ENCODE assay signal across 16 cellular contexts in the genomic region with DNA sequence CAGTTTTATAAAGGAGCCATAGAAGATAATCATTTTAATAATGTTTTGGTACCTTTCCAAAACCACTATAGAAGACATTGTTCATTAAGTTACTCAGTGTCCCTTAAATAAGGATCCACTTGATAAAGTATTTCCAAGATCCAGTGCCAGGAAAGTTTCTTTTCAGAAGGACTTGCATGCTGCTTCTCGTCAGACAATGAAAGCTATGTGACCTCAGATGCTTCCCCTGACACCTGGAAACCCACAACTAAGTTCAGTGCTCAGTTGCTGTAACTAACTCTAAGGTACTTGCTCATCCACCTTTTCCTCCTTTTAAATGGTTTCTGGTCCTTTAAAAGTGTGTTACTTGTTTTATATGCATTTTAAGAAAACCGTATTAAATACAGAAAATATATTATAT. TPM values are rescaled to one million over a fixed set of nuclear protein-coding genes. Genes with fewer than 3 reads are reported as not detected.
DNase-seq lines count a peak whose midpoint lies in the region; ATAC-seq, FAIRE-seq and TF ChIP-seq lines count a peak whose summit lies in the region.
"Had no signal": no experiment of that assay in that cellular context is flagged by ENCODE, and none has a peak within 500 bp of the region (broad histone marks: within the 10 kb centered on the region; RNA-seq: fewer than 3 reads in every experiment).

No MANE protein-coding gene starts in this region.

- peaks cover 40% of the 10 kb centered on the region for H3K36me3 ChIP-seq in IMR-90 (ENCODE audit: control insufficient read depth, insufficient read depth, low read length)
- peaks cover 17% of the 10 kb centered on the region for H3K36me3 ChIP-seq in bronchial epithelial cell (ENCODE audit: control insufficient read depth, insufficient read depth, low read length)
- H3K36me3 ChIP-seq in cardiac muscle cell: peaks cover 34% of the 10 kb centered on the region
- H3K36me3 ChIP-seq in tibial nerve: peaks cover 0 to 54% (median 0%) of the 10 kb centered on the region in 3 donors
- H3K36me3 ChIP-seq in pancreas: peaks cover 0 to 48% (median 14%) of the 10 kb centered on the region in 3 donors
- H3K36me3 ChIP-seq: ovary had no signal

- DNase-seq in IMR-90 (peak; percentile 56), bronchial epithelial cell (ENCODE audit: low read depth) (peak; percentile 58), cardiac muscle cell (ENCODE audit: low read depth in 1 of 2, low spot score in 1 of 2) (peak in 1 of 2 donors; percentile 52), pulmonary artery endothelial cell (ENCODE audit: low read depth, low spot score) (peak; percentile 40), tibial nerve (ENCODE audit: low spot score in 2 of 2) (no peak), left lobe of liver (ENCODE audit: low spot score) (no peak), NCI-H1417 treated with DMSO at 0.1 percent for 48 hours (lab: John Stamatoyannopoulos, UW) (no peak), pancreas (no peak)
- DNase-seq: effector memory CD4-positive, alpha-beta T cell; kidney; NCI-H1105; ovary; SIG-M5; stimulated activated naive CD8-positive, alpha-beta T cell treated with anti-CD3 and anti-CD28 coated beads, Interleukin-15, amount 100 ng/mL, for 72 hours had no signal

- no peak overlapping the region for H2AK5ac ChIP-seq in IMR-90 (ENCODE audit: low read depth, low read length)

- H3K4me2 ChIP-seq in IMR-90 (ENCODE audit: low read depth, low read length): peak overlapping the region; percentile 56

- H3K56ac ChIP-seq in IMR-90 (ENCODE audit: extremely low read depth, insufficient read depth, low read length): no peak overlapping the region

- H3K27ac ChIP-seq in IMR-90 (ENCODE audit: insufficient read depth, low read length) (peak overlapping the region; percentile 49; the same call in 1 of the 2 replicates), cardiac muscle cell (peak overlapping the region; percentile 54), tibial nerve (peak overlapping the region in 2 of 4 donors; percentile 34 to 81), pancreas (no peak overlapping the region)
- H3K27ac ChIP-seq: ovary had no signal

- H3K4ac ChIP-seq in IMR-90 (ENCODE audit: low read depth, low read length): peak overlapping the region; percentile 40; the same call in 1 of the 2 replicates

- POLR2A ChIA-PET in IMR-90 (lab: Charles Lee; ENCODE audit: unreplicated experiment): interaction anchor here (0.6 to 1.2 kb wide), 3 partner anchors 10 to 130 kb away, joined by 3 to 4 read pairs (median 3); no protein-coding TSS in a partner anchor

- no peak overlapping the region for H4K8ac ChIP-seq in IMR-90 (ENCODE audit: low read depth in 2 of 2, low read length in 2 of 2)

- ATAC-seq in IMR-90 (ENCODE audit: low read depth) (no peak), left lobe of liver (no peak), pancreas (no peak)
- ATAC-seq: activated CD4-positive, CD25-positive, alpha-beta regulatory T cell treated with anti-CD3 and anti-CD28 coated beads, Interleukin-2, amount 50 U/mL, for 24 hours; stimulated activated naive CD8-positive, alpha-beta T cell treated with anti-CD3 and anti-CD28 coated beads, Interleukin-15, amount 100 ng/mL, for 72 hours had no signal

- H2BK5ac ChIP-seq in IMR-90 (ENCODE audit: low read depth, low read length, poor library complexity, severe bottlenecking): peak overlapping the region; percentile 35

- no TSS peak for BruUV-seq in IMR-90 (replicated peaks; lab: Mats Ljungman, UMichigan)

- no peak for TF ChIP-seq CTCF in IMR-90 (conservative IDR thresholded peaks at IDR 0.05; ENCODE audit: low read depth, low read length)
- TF ChIP-seq CTCF in bronchial epithelial cell (IDR thresholded peaks at IDR 0.05; ENCODE audit: insufficient read depth, low read length, severe bottlenecking): no peak
- no peak for TF ChIP-seq CTCF in cardiac muscle cell (IDR thresholded peaks at IDR 0.05; ENCODE audit: low read depth, low read length)
- TF ChIP-seq CTCF in tibial nerve (IDR thresholded peaks at IDR 0.05): no peak
- no peak for TF ChIP-seq CTCF in pancreas (IDR thresholded peaks at IDR 0.05)

- H3K4me1 ChIP-seq in IMR-90 (ENCODE audit: control insufficient read depth, insufficient read depth, low read length) (peaks cover 14% of the 10 kb centered on the region), cardiac muscle cell (ENCODE audit: low read depth) (peaks cover 55% of the 10 kb centered on the region), tibial nerve (peaks cover 2 to 98% (median 27%) of the 10 kb centered on the region in 4 donors), pancreas (peaks cover 24 to 55% (median 51%) of the 10 kb centered on the region in 3 donors)

- no peaks in the 10 kb centered on the region for H3K9me3 ChIP-seq in IMR-90 (ENCODE audit: control insufficient read depth, insufficient read depth, low read length)
- no peaks in the 10 kb centered on the region for H3K9me3 ChIP-seq in cardiac muscle cell (ENCODE audit: low read depth)
- H3K9me3 ChIP-seq in tibial nerve: no peaks in the 10 kb centered on the region
- H3K9me3 ChIP-seq in pancreas: no peaks in the 10 kb centered on the region
- H3K9me3 ChIP-seq: ovary had no signal

- FAIRE-seq in bronchial epithelial cell (lab: Jason Lieb, UNC) (no peak), pancreas (lab: Jason Lieb, UNC) (no peak)
- FAIRE-seq: D721Med, kidney had no signal

- CTCF ChIA-PET in IMR-90 (lab: Yijun Ruan, JAX): interaction anchor here (1.1 to 1.3 kb wide), 2 partner anchors 12 to 127 kb away, joined by 3 read pairs; a partner anchor contains a TSS

- no peak overlapping the region for H2BK120ac ChIP-seq in IMR-90 (ENCODE audit: low read depth, low read length)

- in situ Hi-C loops in IMR-90 (cut with MboI; ENCODE audit: low sequenced_read_pairs): loop anchor here (5.0 to 25.0 kb wide), 3 partner anchors 290 to 590 kb away; a partner anchor contains a TSS

- H3K27me3 ChIP-seq in IMR-90 (ENCODE audit: control insufficient read depth, insufficient read depth, low read length) (no peaks in the 10 kb centered on the region), bronchial epithelial cell (ENCODE audit: control insufficient read depth, insufficient read depth, low read length) (no peaks in the 10 kb centered on the region), cardiac muscle cell (no peaks in the 10 kb centered on the region), tibial nerve (no peaks in the 10 kb centered on the region), pancreas (no peaks in the 10 kb centered on the region)
- H3K27me3 ChIP-seq: ovary had no signal

- H3K14ac ChIP-seq in IMR-90 (replicated peaks; ENCODE audit: low read depth, low read length): no peak overlapping the region

- H3K4me3 ChIP-seq in IMR-90 (ENCODE audit: insufficient read depth, low read depth, low read length): no peak overlapping the region
- H3K4me3 ChIP-seq in bronchial epithelial cell (ENCODE audit: low read depth, low read length): no peak overlapping the region
- H3K4me3 ChIP-seq in cardiac muscle cell: no peak overlapping the region
- no peak overlapping the region for H3K4me3 ChIP-seq in tibial nerve
- H3K4me3 ChIP-seq in pancreas: no peak overlapping the region
- H3K4me3 ChIP-seq: ovary had no signal

- H2AFZ ChIP-seq in IMR-90 (replicated peaks; ENCODE audit: low read length, poor library complexity): no peak overlapping the region

- 0 out of 2 replicates have a peak overlapping the region, but pooled peaks have one; percentile 54 for H4K5ac ChIP-seq in IMR-90 (ENCODE audit: low read depth, low read length)

- no peak for TF ChIP-seq RAD21 in IMR-90 (IDR thresholded peaks at IDR 0.05; ENCODE audit: low read length)

- 57% methylated on average over 1 of the region's 2 CpGs; no CpG with 5 or more reads in 1 of the 2 experiments for WGBS in IMR-90 (ENCODE audit: extremely low coverage in 2 of 2, insufficient read length in 1 of 2), 2 experiments
- 21 to 34% methylated on average over 2 of the region's 2 CpGs for WGBS in tibial nerve, 2 donors
- WGBS in pancreas, 2 donors: 22 to 27% methylated on average over 2 of the region's 2 CpGs

- no peak overlapping the region for H3K9ac ChIP-seq in IMR-90 (ENCODE audit: low read depth, low read length)

- H4K91ac ChIP-seq in IMR-90 (ENCODE audit: insufficient read depth, low read depth, low read length): no peak overlapping the region

- H4K20me1 ChIP-seq in IMR-90 (ENCODE audit: insufficient read depth, low read length): peaks cover 64% of the 10 kb centered on the region; the same call in 1 of the 2 replicates

- intact Hi-C loops in IMR-90 (cut with micrococcal nuclease): no loop called here
- intact Hi-C loops in pancreas (cut with DNase I): no loop called here

- dilution Hi-C loops in IMR-90 (cut with HindIII; ENCODE audit: low sequenced_read_pairs, unreplicated experiment): no loop called here

- H2BK20ac ChIP-seq in IMR-90 (ENCODE audit: low read depth, low read length): no peak overlapping the region

- no peak overlapping the region for H2BK15ac ChIP-seq in IMR-90 (ENCODE audit: low read depth, low read length)

- no peak for TF ChIP-seq EP300 in tibial nerve (IDR thresholded peaks at IDR 0.05)

- H2AK9ac ChIP-seq in IMR-90 (replicated peaks; ENCODE audit: low read depth, low read length, poor library complexity): no peak overlapping the region

- no peak overlapping the region for H3K18ac ChIP-seq in IMR-90 (ENCODE audit: low read depth, low read length)

- H3K23ac ChIP-seq in IMR-90 (ENCODE audit: low read depth, low read length): 0 out of 2 replicates have a peak overlapping the region, but pooled peaks have one; percentile 77

- H3K79me1 ChIP-seq in IMR-90 (ENCODE audit: low read depth in 1 of 2, low read length in 2 of 2): peaks cover 31 to 54% of the 10 kb centered on the region in 2 experiments; a peak in 3 of 4 replicates

- peaks cover 5% of the 10 kb centered on the region for H3K9me1 ChIP-seq in IMR-90 (ENCODE audit: insufficient read depth, low read length)

- no peak for TF ChIP-seq POLR2A in IMR-90 (IDR thresholded peaks at IDR 0.05; ENCODE audit: low read depth, low read length)
- no peak for TF ChIP-seq POLR2A in tibial nerve (IDR thresholded peaks at IDR 0.05)

TF ChIP-seq in IMR-90, 13 proteins besides CTCF, POLR2A, EP300 and RAD21 (continues in another document):
- TF ChIP-seq RCOR1 (IDR thresholded peaks at IDR 0.05; ENCODE audit: insufficient replicate concordance, low read length) (no peak), RFX5 (IDR thresholded peaks at IDR 0.05; ENCODE audit: low read depth, low read length) (no peak), MAFK (IDR thresholded peaks at IDR 0.05; ENCODE audit: low read depth, low read length) (no peak), CHD1 (IDR thresholded peaks at IDR 0.05; ENCODE audit: low read depth, low read length) (no peak), SMC3 (IDR thresholded peaks at IDR 0.05; ENCODE audit: low read depth, low read length) (no peak), FOS (IDR thresholded peaks at IDR 0.05; ENCODE audit: low read depth, low read length) (no peak)

RNA-seq across cellular contexts. Expression of a gene that starts 7.3 kb away (rescaled TPM):
- total RNA-seq in IMR-90 (2012; rRNA removed): 606 and 608 TPM in 2 replicates
- polyA plus RNA-seq in IMR-90 (2012; rRNA removed): 216 and 246 TPM in 2 replicates
- polyA plus RNA-seq in IMR-90 (2012; cell fraction: cytosol; rRNA removed): 33.1 and 84.5 TPM in 2 replicates
- 19.9 and 62.0 TPM in 2 replicates for polyA plus RNA-seq in IMR-90 (2012; cell fraction: nucleus; rRNA removed; ENCODE audit: low replicate concordance)
- total RNA-seq in bronchial epithelial cell: 168 and 245 TPM in 2 replicates
- total RNA-seq in cardiac muscle cell: 90.9 and 143 TPM in 2 replicates
- polyA plus RNA-seq in cardiac muscle cell: 202 and 266 TPM in 2 replicates
- 335 and 769 TPM in 2 replicates for total RNA-seq in pulmonary artery endothelial cell
- 10 to 100 TPM; 73.2 to 88.5 (median 79.0) TPM for total RNA-seq in tibial nerve
- 116 TPM for total RNA-seq in left lobe of liver
- total RNA-seq in pancreas: 100 to 1,000 TPM; 144 to 251 (median 193) TPM
- polyA plus RNA-seq in pancreas: 10 to 100 TPM; 91.5 to 96.9 TPM

Comparison
In these comparisons a context has a peak if more than half of its experiments do, and no peak if none do; other contexts are left out.
1. DNase-seq: peak in IMR-90 (single experiment), bronchial epithelial cell (single experiment) and pulmonary artery endothelial cell (single experiment); none in tibial nerve (0 of 2), left lobe of liver (single experiment), NCI-H1417 treated with DMSO at 0.1 percent for 48 hours (single experiment) and pancreas (0 of 6).
2. H3K27ac ChIP-seq: peak in IMR-90 (single experiment) and cardiac muscle cell (single experiment); none in pancreas (0 of 4).